ENCODE assay signal across 9 cellular contexts in genomic region chr6:52664185-52664990, GRCh38. TPM values are rescaled to one million over a fixed set of nuclear protein-coding genes. Genes with fewer than 3 reads are reported as not detected.
DNase-seq lines count a peak whose midpoint lies in the region; ATAC-seq and TF ChIP-seq lines count a peak whose summit lies in the region.
"Had no signal": no experiment of that assay in that cellular context is flagged by ENCODE, and none has a peak within 500 bp of the region (broad histone marks: within the 10 kb centered on the region; RNA-seq: fewer than 3 reads in every experiment).

No MANE protein-coding gene starts in this region.

- no peaks in the 10 kb centered on the region for H3K27me3 Mint-ChIP-seq in activated CD8-positive, alpha-beta T cell treated with anti-CD3 and anti-CD28 coated beads, Interleukin-2, amount 10 ng/mL, durations not matched to agents 7 days and 5 days (ENCODE audit: low read depth)
- H3K27me3 Mint-ChIP-seq in endodermal cell (ENCODE audit: insufficient read depth) (no peaks in the 10 kb centered on the region), memory B cell (no peaks in the 10 kb centered on the region)

- H3K9me3 Mint-ChIP-seq in activated CD8-positive, alpha-beta T cell treated with anti-CD3 and anti-CD28 coated beads, Interleukin-2, amount 10 ng/mL, durations not matched to agents 7 days and 5 days (ENCODE audit: insufficient read depth) = no peaks in the 10 kb centered on the region
- H3K9me3 Mint-ChIP-seq in endodermal cell = no peaks in the 10 kb centered on the region
- H3K9me3 Mint-ChIP-seq in memory B cell = no peaks in the 10 kb centered on the region
- H3K9me3 Mint-ChIP-seq: nephron had no signal

- H3K4me1 Mint-ChIP-seq in activated CD8-positive, alpha-beta T cell treated with anti-CD3 and anti-CD28 coated beads, Interleukin-2, amount 10 ng/mL, durations not matched to agents 7 days and 5 days (ENCODE audit: low read depth) = peaks cover 1% of the 10 kb centered on the region
- H3K4me1 Mint-ChIP-seq in endodermal cell = peaks cover 12% of the 10 kb centered on the region
- peaks cover 8% of the 10 kb centered on the region for H3K4me1 Mint-ChIP-seq in memory B cell

- no peak for TF ChIP-seq CTCF in endodermal cell (conservative IDR thresholded peaks at IDR 0.05)

- H3K27me3 ChIP-seq in endodermal cell (ENCODE audit: control insufficient read depth, insufficient read depth, low read length, poor library complexity, severe bottlenecking) = no peaks in the 10 kb centered on the region

- H3K4me1 ChIP-seq in endodermal cell (ENCODE audit: control insufficient read depth, insufficient read depth, low read length) = peaks cover 7% of the 10 kb centered on the region

- POLR2A ChIA-PET in activated CD8-positive, alpha-beta T cell treated with anti-CD3 and anti-CD28 coated beads, Interleukin-2, amount 10 ng/mL, durations not matched to agents 7 days and 5 days (lab: Charles Lee) = interaction anchor here (1.0 to 1.4 kb wide), 2 partner anchors 245 to 249 kb away, joined by 5 to 6 read pairs; partner anchors contain the start of gene EFHC1

- no peak overlapping the region for H3K4me3 Mint-ChIP-seq in activated CD8-positive, alpha-beta T cell treated with anti-CD3 and anti-CD28 coated beads, Interleukin-2, amount 10 ng/mL, durations not matched to agents 7 days and 5 days
- H3K4me3 Mint-ChIP-seq in endodermal cell (no peak overlapping the region), memory B cell (no peak overlapping the region)
- H3K4me3 Mint-ChIP-seq: nephron had no signal

- H3K36me3 ChIP-seq in endodermal cell (ENCODE audit: control insufficient read depth, insufficient read depth, low read length) = peaks cover 9% of the 10 kb centered on the region

- peak overlapping the region; percentile 58 for H3K9ac ChIP-seq in endodermal cell (ENCODE audit: extremely low read depth, low read length, poor library complexity, severe bottlenecking)

- ATAC-seq in GM19467 (IDR thresholded peaks at IDR 0.05; ENCODE audit: unreplicated experiment) = peak; percentile 91
- peak; percentile 75 for ATAC-seq in HG03575 (IDR thresholded peaks at IDR 0.05; ENCODE audit: extremely low read depth, insufficient number of reproducible peaks, low FRiP score, unreplicated experiment)
- ATAC-seq in activated CD8-positive, alpha-beta T cell treated with anti-CD3 and anti-CD28 coated beads, Interleukin-2, amount 10 ng/mL, durations not matched to agents 7 days and 5 days = peak; percentile 97
- peak; percentile 78 for ATAC-seq in memory B cell (ENCODE audit: low read depth)

- H3K4me3 ChIP-seq in endodermal cell (ENCODE audit: low read length) = peak overlapping the region; percentile 95

- CTCF ChIA-PET in activated CD8-positive, alpha-beta T cell treated with anti-CD3 and anti-CD28 coated beads, Interleukin-2, amount 10 ng/mL, durations not matched to agents 7 days and 5 days (lab: Charles Lee) = interaction anchor here (0.8 to 2.4 kb wide), 8 partner anchors 12 to 379 kb away, joined by 3 to 16 read pairs (median 10); partner anchors contain the start of genes EFHC1 and MCM3

- H3K27ac ChIP-seq in endodermal cell (ENCODE audit: low read depth, low read length) = peak overlapping the region; percentile 39

- peaks cover 6% of the 10 kb centered on the region for H3K36me3 Mint-ChIP-seq in activated CD8-positive, alpha-beta T cell treated with anti-CD3 and anti-CD28 coated beads, Interleukin-2, amount 10 ng/mL, durations not matched to agents 7 days and 5 days (ENCODE audit: low read depth)
- peaks cover 25% of the 10 kb centered on the region for H3K36me3 Mint-ChIP-seq in endodermal cell (ENCODE audit: low read depth)
- H3K36me3 Mint-ChIP-seq in memory B cell = no peaks in the 10 kb centered on the region

- H3K9me3 ChIP-seq in endodermal cell (ENCODE audit: control insufficient read depth, low read length) = no peaks in the 10 kb centered on the region

- H3K27ac Mint-ChIP-seq in activated CD8-positive, alpha-beta T cell treated with anti-CD3 and anti-CD28 coated beads, Interleukin-2, amount 10 ng/mL, durations not matched to agents 7 days and 5 days = no peak overlapping the region
- H3K27ac Mint-ChIP-seq in endodermal cell = no peak overlapping the region
- H3K27ac Mint-ChIP-seq in memory B cell = no peak overlapping the region
- H3K27ac Mint-ChIP-seq: nephron had no signal

- DNase-seq in COLO829 (ENCODE audit: low spot score) (peak; percentile 99), NCI-H748 treated with DMSO at 0.1 percent for 48 hours (lab: John Stamatoyannopoulos, UW) (peak; percentile 92), endodermal cell (peak; percentile 98), memory B cell (ENCODE audit: low spot score in 2 of 2) (peak; percentile 48 to 62)
- peak; percentile 84 for DNase-seq in activated CD8-positive, alpha-beta T cell treated with anti-CD3 and anti-CD28 coated beads, Interleukin-2, amount 10 ng/mL, durations not matched to agents 7 days and 5 days
- peak; percentile 15 for DNase-seq in stimulated activated CD8-positive, alpha-beta memory T cell treated with anti-CD3 and anti-CD28 coated beads, Interleukin-12 subunit alpha, Interleukin-12 subunit beta, amount 100 ng/mL, for 1 hour (ENCODE audit: low read depth)

- 1 to 3% methylated on average over 17 to 53 of the region's 53 CpGs for WGBS in endodermal cell (ENCODE audit: insufficient coverage in 1 of 2, insufficient read length in 1 of 2), 2 experiments

RNA-seq across cellular contexts. Expression of gene TMEM14A, which starts 6.5 kb away (rescaled TPM):
- total RNA-seq in activated CD8-positive, alpha-beta T cell treated with anti-CD3 and anti-CD28 coated beads, Interleukin-2, amount 10 ng/mL, durations not matched to agents 7 days and 5 days = 10 to 100 TPM; 21.5 to 22.2 TPM
- 10 to 100 TPM in 1 of 2 donors, 1 to 10 TPM in 1; 9.2 to 12.6 TPM for total RNA-seq in endodermal cell
- polyA plus RNA-seq in endodermal cell (2013, experiment 1 of 2) = 32.7 TPM
- polyA plus RNA-seq in endodermal cell (2013, experiment 2 of 2) = 30.0 TPM

Comparison
In these comparisons a context has a peak if more than half of its experiments do, and no peak if none do; other contexts are left out.
1. Peak in every context shown above with its lines: DNase-seq, ATAC-seq, H3K4me3 ChIP-seq and H3K27ac ChIP-seq.
2. DNase-seq: peak in every context shown above with its lines; median percentile 99 in COLO829; 98 in endodermal cell; 92 in NCI-H748 treated with DMSO at 0.1 percent for 48 hours; 84 in activated CD8-positive, alpha-beta T cell treated with anti-CD3 and anti-CD28 coated beads, Interleukin-2, amount 10 ng/mL, durations not matched to agents 7 days and 5 days; 55 in memory B cell; 15 in stimulated activated CD8-positive, alpha-beta memory T cell treated with anti-CD3 and anti-CD28 coated beads, Interleukin-12 subunit alpha, Interleukin-12 subunit beta, amount 100 ng/mL, for 1 hour.